Comparison of ENCODE assay signal across 9 cellular contexts in the genomic region with DNA sequence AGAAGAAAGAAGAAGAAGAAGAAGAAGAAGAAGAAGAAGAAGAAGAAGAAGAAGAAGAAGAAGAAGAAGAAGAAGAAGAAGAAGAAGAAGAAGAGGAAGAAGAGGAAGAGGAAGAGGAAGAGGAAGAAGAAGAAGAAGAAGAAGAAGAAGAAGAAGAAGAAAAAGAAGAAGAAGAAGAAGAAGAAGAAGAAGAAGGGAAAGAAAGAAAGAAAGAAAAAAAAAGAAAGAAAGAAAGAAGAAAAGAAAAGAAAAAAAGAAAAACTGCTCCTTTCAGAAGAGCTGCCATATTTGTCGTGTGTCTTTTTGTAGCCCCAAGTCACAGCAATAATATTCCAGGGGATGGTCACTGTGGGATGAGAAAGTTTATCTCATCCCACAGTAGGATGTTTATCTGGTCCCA. TPM values are rescaled to one million over a fixed set of nuclear protein-coding genes. Genes with fewer than 3 reads are reported as not detected.
"Had no signal": no experiment of that assay in that cellular context is flagged by ENCODE, and none has a peak within 500 bp of the region (broad histone marks: within the 10 kb centered on the region; RNA-seq: fewer than 3 reads in every experiment).

No MANE protein-coding gene starts in this region.

RNA-seq across cellular contexts. Expression of gene GLT8D2, which starts 28.1 kb away (rescaled TPM):
- total RNA-seq: activated B cell treated with CpG ODN at 0.5 μM for 24 hours; activated CD4-positive, alpha-beta memory T cell treated with anti-CD3 and anti-CD28 coated beads for 36 hours; activated CD4-positive, alpha-beta memory T cell treated with anti-CD3 and anti-CD28 coated beads, Interleukin-2, amount 10 ng/mL, durations not matched to agents 7 days and 5 days; activated CD4-positive, alpha-beta T cell treated with anti-CD3 and anti-CD28 coated beads, Interleukin-2, amount 10 ng/mL, durations not matched to agents 24 days and 14 days; activated CD4-positive, alpha-beta T cell treated with anti-CD3 and anti-CD28 coated beads, Interleukin-2, amount 10 ng/mL, durations not matched to agents 7 days and 5 days; activated CD8-positive, alpha-beta T cell treated with anti-CD3 and anti-CD28 coated beads for 36 hours; activated CD8-positive, alpha-beta T cell treated with anti-CD3 and anti-CD28 coated beads, Interleukin-2, amount 10 ng/mL, durations not matched to agents 7 days and 5 days; T-helper 17 cell; T-helper 2 cell treated with Interferon-gamma antibody and Interleukin-4, amounts not matched to agents 100 ng/mL and 5 ng/mL, for 36 hours had no signal
